Comparison of ENCODE assay signal across 9 cellular contexts in genomic region chr6:81640891-81641290, GRCh38.
"Had no signal": no experiment of that assay in that cellular context is flagged by ENCODE, and none has a peak within 500 bp of the region (broad histone marks: within the 10 kb centered on the region; RNA-seq: fewer than 3 reads in every experiment).

No MANE protein-coding gene starts in this region.

- ATAC-seq: GM23338, HCT116 had no signal

- H3K4me2 ChIP-seq: GM23338 had no signal

- DNase-seq: GM23248, GOT3, H7, H9, HCEC 1CT, HFFc6 had no signal

- H2AFZ ChIP-seq: GM23248, GM23338 had no signal

- H3K9me3 ChIP-seq: HAP-1 had no signal

- H3K27ac ChIP-seq: GM23248 had no signal

- H3K4me3 ChIP-seq: GM23248, GM23338, HAP-1 had no signal

- H3K36me3 ChIP-seq: HAP-1 had no signal

- H3K9ac ChIP-seq: GM23248 had no signal

- H3K4me1 ChIP-seq: HAP-1 had no signal
